In the genomic region with DNA sequence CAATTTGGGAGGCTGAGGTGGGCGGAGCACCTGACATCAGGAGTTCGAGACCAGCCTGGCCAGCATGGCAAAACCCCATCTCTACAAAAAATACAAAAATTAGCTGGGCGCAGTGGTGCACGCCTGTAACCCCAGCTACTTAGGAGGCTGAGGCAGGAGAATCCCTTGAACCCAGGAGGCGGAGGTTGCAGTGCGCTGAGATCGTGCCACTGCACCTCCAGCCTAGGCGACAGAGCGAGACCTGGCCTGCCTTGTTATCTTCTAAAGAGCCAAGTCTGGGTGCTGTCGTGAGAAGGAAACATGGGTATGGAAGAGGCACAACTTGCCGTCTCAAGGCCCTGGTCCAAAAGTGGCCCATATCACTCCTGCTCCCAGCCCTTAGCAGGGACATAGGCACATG, we compare ENCODE assay signal across 8 cellular contexts.
DNase-seq lines count a peak whose midpoint lies in the region; TF ChIP-seq lines count a peak whose summit lies in the region.
"Not testable (repeated sequence)": the region's sequence is repeated elsewhere in the genome, so short reads cannot be mapped to it uniquely, and the experiment has no call there.

No MANE protein-coding gene starts in this region.

- not testable (repeated sequence) for H3K4me3 Mint-ChIP-seq in activated T-cell treated with anti-CD3 and anti-CD28 coated beads, Interleukin-2, amount 50 U/mL, for 24 hours; endodermal cell

- not testable (repeated sequence) for TF ChIP-seq CTCF in HL-60 (IDR thresholded peaks at IDR 0.05; ENCODE audit: insufficient read depth, low read length); brain microvascular endothelial cell (IDR thresholded peaks at IDR 0.05; ENCODE audit: low read depth, low read length, missing control alignments); endodermal cell (conservative IDR thresholded peaks at IDR 0.05); hepatocyte (IDR thresholded peaks at IDR 0.05; ENCODE audit: poor library complexity)

- H4K20me1 ChIP-seq in hepatocyte (ENCODE audit: insufficient read depth, poor library complexity, severe bottlenecking): not testable (repeated sequence)

- H3K27me3 Mint-ChIP-seq in activated T-cell treated with anti-CD3 and anti-CD28 coated beads, Interleukin-2, amount 50 U/mL, for 24 hours; endodermal cell (ENCODE audit: insufficient read depth): not testable (repeated sequence)

- H3K36me3 Mint-ChIP-seq in activated T-cell treated with anti-CD3 and anti-CD28 coated beads, Interleukin-2, amount 50 U/mL, for 24 hours (ENCODE audit: low read depth); endodermal cell (ENCODE audit: low read depth): not testable (repeated sequence)

- not testable (repeated sequence) for H3K36me3 ChIP-seq in ACC112 (ENCODE audit: insufficient read depth, low read length); brain microvascular endothelial cell (replicated peaks); endodermal cell (ENCODE audit: control insufficient read depth, insufficient read depth, low read length); hepatocyte (replicated peaks; ENCODE audit: insufficient read depth, low read depth); skeletal muscle satellite cell (ENCODE audit: insufficient read depth, low read length)

- H3K9me3 ChIP-seq in endodermal cell (ENCODE audit: control insufficient read depth, low read length); hepatocyte (ENCODE audit: low read depth); skeletal muscle satellite cell (replicated peaks; ENCODE audit: low read length): not testable (repeated sequence)

- H2AFZ ChIP-seq in ACC112 (ENCODE audit: low read length, unreplicated experiment): peak overlapping the region; percentile 17
- H2AFZ ChIP-seq in hepatocyte: not testable (repeated sequence)

- 88 to 93% methylated on average over 6 to 11 of the region's 11 CpGs for WGBS in endodermal cell (ENCODE audit: insufficient coverage in 1 of 2, insufficient read length in 1 of 2), 2 experiments
- WGBS in hepatocyte (ENCODE audit: low lambda C conversion rate, missing lambda C conversion rate): 98% methylated on average over 11 of the region's 11 CpGs

- H3K9me2 ChIP-seq in hepatocyte (replicated peaks; ENCODE audit: insufficient read depth): not testable (repeated sequence)

- H3K4me2 ChIP-seq in hepatocyte: not testable (repeated sequence)
- H3K4me2 ChIP-seq in skeletal muscle satellite cell (ENCODE audit: low read length): peak overlapping the region; percentile 38

- H3K9me3 Mint-ChIP-seq in activated T-cell treated with anti-CD3 and anti-CD28 coated beads, Interleukin-2, amount 50 U/mL, for 24 hours; endodermal cell: not testable (repeated sequence)

- peak overlapping the region; percentile 94 for H3K27ac Mint-ChIP-seq in activated T-cell treated with anti-CD3 and anti-CD28 coated beads, Interleukin-2, amount 50 U/mL, for 24 hours
- not testable (repeated sequence) for H3K27ac Mint-ChIP-seq in endodermal cell

- H3K79me2 ChIP-seq in ACC112 (ENCODE audit: control insufficient read depth, insufficient read depth, low read length, unreplicated experiment): peaks cover 10% of the 10 kb centered on the region
- H3K79me2 ChIP-seq in hepatocyte: not testable (repeated sequence)

- peaks cover 86% of the 10 kb centered on the region for H3K4me1 Mint-ChIP-seq in activated T-cell treated with anti-CD3 and anti-CD28 coated beads, Interleukin-2, amount 50 U/mL, for 24 hours (ENCODE audit: low read depth)
- peaks cover 20% of the 10 kb centered on the region for H3K4me1 Mint-ChIP-seq in endodermal cell

- not testable (repeated sequence) for DNase-seq in HL-60 (ENCODE audit: low read depth in 1 of 2, low spot score in 1 of 2); activated T-cell treated with anti-CD3 and anti-CD28 coated beads, Interleukin-2, amount 50 U/mL, for 24 hours; brain microvascular endothelial cell; hepatocyte (ENCODE audit: low spot score)
- DNase-seq in endodermal cell: peak; percentile 39

- H3K4me3 ChIP-seq in ACC112 (ENCODE audit: low read depth, low read length); HL-60 (replicated peaks; ENCODE audit: insufficient read depth, low read length); brain microvascular endothelial cell (ENCODE audit: low read depth, low read length); endodermal cell (ENCODE audit: low read length); hepatocyte; skeletal muscle satellite cell (ENCODE audit: low read length): not testable (repeated sequence)

- H3K9ac ChIP-seq in endodermal cell (ENCODE audit: extremely low read depth, low read length, poor library complexity, severe bottlenecking): not testable (repeated sequence)
- peak overlapping the region; percentile 56 for H3K9ac ChIP-seq in skeletal muscle satellite cell (ENCODE audit: low read depth, low read length)

- peak overlapping the region; percentile 97 for H3K27ac ChIP-seq in ACC112 (ENCODE audit: low read depth, low read length)
- H3K27ac ChIP-seq in HL-60 (replicated peaks): peak overlapping the region; percentile 77
- H3K27ac ChIP-seq in brain microvascular endothelial cell: peak overlapping the region; percentile 57
- not testable (repeated sequence) for H3K27ac ChIP-seq in endodermal cell (ENCODE audit: low read depth, low read length)
- peak overlapping the region; percentile 62 for H3K27ac ChIP-seq in hepatocyte
- H3K27ac ChIP-seq in temporal lobe (ENCODE audit: low read depth, low read length): peak overlapping the region; percentile 22

- H3K4me1 ChIP-seq in ACC112 (ENCODE audit: control insufficient read depth, insufficient read depth, low read length, unreplicated experiment) (peaks cover 33% of the 10 kb centered on the region), skeletal muscle satellite cell (ENCODE audit: control insufficient read depth, insufficient read depth, low read length) (peaks cover 60% of the 10 kb centered on the region)
- not testable (repeated sequence) for H3K4me1 ChIP-seq in endodermal cell (ENCODE audit: control insufficient read depth, insufficient read depth, low read length); hepatocyte (ENCODE audit: insufficient read depth)

- not testable (repeated sequence) for H3K27me3 ChIP-seq in ACC112 (ENCODE audit: insufficient read depth, low read length); HL-60 (ENCODE audit: insufficient read depth, poor library complexity, severe bottlenecking); brain microvascular endothelial cell (replicated peaks); endodermal cell (ENCODE audit: control insufficient read depth, insufficient read depth, low read length, poor library complexity, severe bottlenecking); hepatocyte; skeletal muscle satellite cell (ENCODE audit: control insufficient read depth, insufficient read depth, low read length)

- in situ Hi-C loops in brain microvascular endothelial cell (cut with HindIII; ENCODE audit: low pct_ligation_motif_present, low sequenced_read_pairs): loop anchor here (25.0 kb wide), 1 partner anchor 131 kb away; no protein-coding TSS in a partner anchor
